Comparison of ENCODE assay signal across 7 cellular contexts in genomic region chr15:36325206-36325605, GRCh38.
"Had no signal": no experiment of that assay in that cellular context is flagged by ENCODE, and none has a peak within 500 bp of the region (broad histone marks: within the 10 kb centered on the region; RNA-seq: fewer than 3 reads in every experiment).

No MANE protein-coding gene starts in this region.

- DNase-seq: GM23248, GOT3, H7, HFFc6, KBM-7 had no signal

- ATAC-seq: HCT116, HepG2 had no signal
